8 cellular contexts compared by ENCODE assay signal in genomic region chr18:24009651-24010333, GRCh38. TPM values are rescaled to one million over a fixed set of nuclear protein-coding genes. Genes with fewer than 3 reads are reported as not detected.
DNase-seq lines count a peak whose midpoint lies in the region; ATAC-seq and TF ChIP-seq lines count a peak whose summit lies in the region.

No MANE protein-coding gene starts in this region.

- H3K4me3 Mint-ChIP-seq in CD4-positive, alpha-beta memory T cell: peak overlapping the region in 7 of 8 donors; percentile 63 to 89 (median 72)

- H3K27ac Mint-ChIP-seq in CD4-positive, alpha-beta memory T cell: peak overlapping the region; percentile 89 to 99 (median 97)

- POLR2A ChIA-PET in CD4-positive, alpha-beta memory T cell (lab: Charles Lee; ENCODE audit: partially characterized antibody): interaction anchor here (0.8 to 15.2 kb wide), 7 partner anchors 9 to 181 kb away, joined by 3 to 241 read pairs (median 22); no protein-coding TSS in a partner anchor
- POLR2A ChIA-PET in A673 (lab: Charles Lee; ENCODE audit: low non-redundant PET): no interaction called here

- no peaks in the 10 kb centered on the region for H3K27me3 Mint-ChIP-seq in CD4-positive, alpha-beta memory T cell

- H3K9me3 ChIP-seq in CD4-positive, alpha-beta memory T cell (ENCODE audit: control insufficient read depth in 1 of 2, low read length in 2 of 2): no peaks in the 10 kb centered on the region
- no peaks in the 10 kb centered on the region for H3K9me3 ChIP-seq in A673 (ENCODE audit: low read depth, low read length, poor library complexity, severe bottlenecking)

- H3K27ac ChIP-seq in CD4-positive, alpha-beta memory T cell (ENCODE audit: low read depth, low read length): peak overlapping the region; percentile 72
- H3K27ac ChIP-seq in A673 (ENCODE audit: low read depth, low read length, poor library complexity, severe bottlenecking): no peak overlapping the region

- ATAC-seq in GM18873 (IDR thresholded peaks at IDR 0.05; ENCODE audit: low FRiP score, unreplicated experiment): peak; percentile 63
- ATAC-seq in HG03066 (IDR thresholded peaks at IDR 0.05; ENCODE audit: low read depth, unreplicated experiment): peak; percentile 58

- CTCF ChIA-PET in CD4-positive, alpha-beta memory T cell (lab: Charles Lee; ENCODE audit: partially characterized antibody): interaction anchor here (0.7 to 5.9 kb wide), 19 partner anchors 9 to 403 kb away, joined by 3 to 39 read pairs (median 4); no protein-coding TSS in a partner anchor
- CTCF ChIA-PET in A673 (lab: Charles Lee): no interaction called here

- no TSS peak for BruUV-seq in A673 (replicated peaks; lab: Mats Ljungman, UMichigan)

- no peaks in the 10 kb centered on the region for H3K36me3 ChIP-seq in CD4-positive, alpha-beta memory T cell (ENCODE audit: insufficient read depth, low read length)
- no peaks in the 10 kb centered on the region for H3K36me3 ChIP-seq in A673 (ENCODE audit: insufficient read depth, low read length, poor library complexity, severe bottlenecking)

- intact Hi-C loops in CD4-positive, alpha-beta memory T cell (cut with micrococcal nuclease): loop anchor here (1.0 to 5.0 kb wide), 4 partner anchors 15 to 387 kb away; no protein-coding TSS in a partner anchor
- intact Hi-C loops in A673 (cut with micrococcal nuclease; ENCODE audit: unreplicated experiment): no loop called here

- no peak for TF ChIP-seq CTCF in A673 (conservative IDR thresholded peaks at IDR 0.05; ENCODE audit: low read depth, low read length)

- no peaks in the 10 kb centered on the region for H3K9me3 Mint-ChIP-seq in CD4-positive, alpha-beta memory T cell

- no peaks in the 10 kb centered on the region for H3K36me3 Mint-ChIP-seq in CD4-positive, alpha-beta memory T cell

- DNase-seq in CD4-positive, alpha-beta memory T cell: peak in 4 of 5 donors; percentile 40 to 56 (median 48)
- DNase-seq in NCI-H748 treated with DMSO at 0.1 percent for 48 hours (lab: John Stamatoyannopoulos, UW): peak; percentile 72
- DNase-seq in HuH-7 (ENCODE audit: low spot score): no peak
- DNase-seq in iPS-NIHi11 (ENCODE audit: low spot score): no peak
- no peak for DNase-seq in superior temporal gyrus (ENCODE audit: extremely low spot score)
- no peak for DNase-seq in A673 (ENCODE audit: low spot score)

- H3K4me3 ChIP-seq in CD4-positive, alpha-beta memory T cell (ENCODE audit: low read length in 2 of 2): no peak overlapping the region
- no peak overlapping the region for H3K4me3 ChIP-seq in A673 (ENCODE audit: low read depth, low read length, poor library complexity, severe bottlenecking)

- H3K4me1 Mint-ChIP-seq in CD4-positive, alpha-beta memory T cell: peaks cover 52 to 76% (median 66%) of the 10 kb centered on the region in 4 donors

- H3K27me3 ChIP-seq in CD4-positive, alpha-beta memory T cell (ENCODE audit: insufficient read depth, low read length): no peaks in the 10 kb centered on the region
- H3K27me3 ChIP-seq in A673 (replicated peaks; ENCODE audit: insufficient read depth, low read depth, low read length, poor library complexity): peaks cover 3% of the 10 kb centered on the region

- H3K4me1 ChIP-seq in CD4-positive, alpha-beta memory T cell (ENCODE audit: insufficient read depth, low read length): peaks cover 91% of the 10 kb centered on the region
- no peaks in the 10 kb centered on the region for H3K4me1 ChIP-seq in A673 (ENCODE audit: insufficient read depth, low read length, poor library complexity, severe bottlenecking)

RNA-seq across cellular contexts. Expression of gene TTC39C, which starts 4.8 kb away (rescaled TPM):
- 100 to 1,000 TPM; 168 to 180 TPM for total RNA-seq in CD4-positive, alpha-beta memory T cell
- 100 to 1,000 TPM; 134 to 165 TPM for polyA plus RNA-seq in CD4-positive, alpha-beta memory T cell
- total RNA-seq in A673 (2021): 20.7 and 24.0 TPM in 2 replicates

Comparison
In these comparisons a context has a peak if more than half of its experiments do, and no peak if none do; other contexts are left out.
1. DNase-seq: peak in CD4-positive, alpha-beta memory T cell (4 of 5) and NCI-H748 treated with DMSO at 0.1 percent for 48 hours (single experiment); none in HuH-7 (single experiment), iPS-NIHi11 (single experiment), superior temporal gyrus (single experiment) and A673 (single experiment).